In the genomic region with DNA sequence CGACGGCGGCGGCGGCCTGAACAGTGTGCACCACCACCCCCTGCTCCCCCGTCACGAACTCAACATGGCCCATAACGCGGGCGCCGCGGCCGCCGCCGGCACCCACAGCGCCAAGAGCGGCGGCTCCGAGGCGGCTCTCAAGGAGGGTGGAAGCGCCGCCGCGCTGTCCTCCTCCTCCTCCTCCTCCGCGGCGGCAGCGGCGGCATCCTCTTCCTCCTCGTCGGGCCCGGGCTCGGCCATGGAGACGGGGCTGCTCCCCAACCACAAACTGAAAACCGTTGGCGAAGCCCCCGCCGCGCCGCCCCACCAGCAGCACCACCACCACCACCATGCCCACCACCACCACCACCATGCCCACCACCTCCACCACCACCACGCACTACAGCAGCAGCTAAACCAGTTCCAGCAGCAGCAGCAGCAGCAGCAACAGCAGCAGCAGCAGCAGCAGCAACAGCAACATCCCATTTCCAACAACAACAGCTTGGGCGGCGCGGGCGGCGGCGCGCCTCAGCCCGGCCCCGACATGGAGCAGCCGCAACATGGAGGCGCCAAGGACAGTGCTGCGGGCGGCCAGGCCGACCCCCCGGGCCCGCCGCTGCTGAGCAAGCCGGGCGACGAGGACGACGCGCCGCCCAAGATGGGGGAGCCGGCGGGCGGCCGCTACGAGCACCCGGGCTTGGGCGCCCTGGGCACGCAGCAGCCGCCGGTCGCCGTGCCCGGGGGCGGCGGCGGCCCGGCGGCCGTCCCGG, we compare ENCODE assay signal across 8 cellular contexts. TPM values are rescaled to one million over a fixed set of nuclear protein-coding genes. Genes with fewer than 3 reads are reported as not detected.
A peak's percentile ranks its signal among the peaks of the same experiment; 100 is the strongest.
DNase-seq lines count a peak whose midpoint lies in the region; ATAC-seq and TF ChIP-seq lines count a peak whose summit lies in the region.

No MANE protein-coding gene starts in this region.

- H3K9me3 ChIP-seq in esophagus squamous epithelium, result no peaks in the 10 kb centered on the region

- peak overlapping the region; percentile 87 for H3K4me3 ChIP-seq in GM12865 (ENCODE audit: low read depth, low read length)
- H3K4me3 ChIP-seq in esophagus squamous epithelium, result peak overlapping the region; percentile 83 to 91 (median 86)

- peak in 2 of 4 donors; percentile 7 to 15 for TF ChIP-seq POLR2A in esophagus squamous epithelium (IDR thresholded peaks at IDR 0.05)

- H3K9me3 Mint-ChIP-seq in naive thymus-derived CD8-positive, alpha-beta T cell, result no peaks in the 10 kb centered on the region

- no peaks in the 10 kb centered on the region for H3K36me3 Mint-ChIP-seq in naive thymus-derived CD8-positive, alpha-beta T cell

- H3K36me3 ChIP-seq in esophagus squamous epithelium, result no peaks in the 10 kb centered on the region

- intact Hi-C loops in esophagus squamous epithelium (cut with DNase I), result loop anchor here (5.0 to 10.0 kb wide), 4 partner anchors 56 to 244 kb away; no protein-coding TSS in a partner anchor

- peak; percentile 10 for ATAC-seq in HG02642 (IDR thresholded peaks at IDR 0.05; ENCODE audit: poor library complexity, unreplicated experiment)
- peak; percentile 46 to 51 for ATAC-seq in naive thymus-derived CD8-positive, alpha-beta T cell
- ATAC-seq in stimulated activated naive CD8-positive, alpha-beta T cell treated with anti-CD3 and anti-CD28 coated beads, Interleukin-15, Interleukin-2, amounts not matched to agents 100 U/mL and 50 U/mL, for 24 hours, result peak; percentile 44
- ATAC-seq in GM18873 (IDR thresholded peaks at IDR 0.05; ENCODE audit: low FRiP score, unreplicated experiment), result no peak

- peaks cover 4 to 51% (median 32%) of the 10 kb centered on the region in 3 donors for H3K4me1 ChIP-seq in esophagus squamous epithelium

- peak overlapping the region; percentile 75 to 97 (median 88) for H3K4me3 Mint-ChIP-seq in naive thymus-derived CD8-positive, alpha-beta T cell

- peak overlapping the region; percentile 98 to 99 (median 99) for H3K27ac ChIP-seq in esophagus squamous epithelium

- H3K27me3 ChIP-seq in esophagus squamous epithelium, result no peaks in the 10 kb centered on the region

- DNase-seq in GM12865 (ENCODE audit: low read depth), result peak; percentile 78
- peak; percentile 39 for DNase-seq in NCI-H526 treated with DMSO at 0.1 percent for 48 hours (lab: John Stamatoyannopoulos, UW)
- DNase-seq in activated T-cell treated with anti-CD3 and anti-CD28 coated beads for 48 hours (ENCODE audit: low read depth), result peak; percentile 52
- peak; percentile 23 for DNase-seq in esophagus squamous epithelium (lab: John Stamatoyannopoulos, UW)
- peak; percentile 51 to 84 (median 67) for DNase-seq in naive thymus-derived CD8-positive, alpha-beta T cell
- DNase-seq in stimulated activated naive CD8-positive, alpha-beta T cell treated with anti-CD3 and anti-CD28 coated beads, Interleukin-15, Interleukin-2, amounts not matched to agents 100 U/mL and 50 U/mL, for 24 hours, result peak; percentile 62

- H3K27ac Mint-ChIP-seq in naive thymus-derived CD8-positive, alpha-beta T cell, result peak overlapping the region; percentile 81 to 98 (median 93)

- no peak for TF ChIP-seq CTCF in GM12865 (IDR thresholded peaks at IDR 0.05; ENCODE audit: insufficient read depth, low read depth, low read length, missing control alignments)
- no peak for TF ChIP-seq CTCF in esophagus squamous epithelium (IDR thresholded peaks at IDR 0.05)

- POLR2A ChIA-PET in naive thymus-derived CD8-positive, alpha-beta T cell (lab: Charles Lee), result interaction anchor here (0.6 to 5.5 kb wide), 15 partner anchors 8 to 425 kb away, joined by 3 to 109 read pairs (median 3); no protein-coding TSS in a partner anchor

- 0% methylated on average over 22 of the region's 85 CpGs; no CpG with 5 or more reads in 1 of the 2 donors for WGBS in esophagus squamous epithelium, 2 donors

- no peaks in the 10 kb centered on the region for H3K27me3 Mint-ChIP-seq in naive thymus-derived CD8-positive, alpha-beta T cell

- H3K4me1 Mint-ChIP-seq in naive thymus-derived CD8-positive, alpha-beta T cell, result peaks cover 16 to 49% (median 36%) of the 10 kb centered on the region in 4 donors

RNA-seq across cellular contexts. Expression of a gene that starts 0.9 kb away (rescaled TPM):
- 100 to 1,000 TPM in 1 of 4 donors, 10 to 100 TPM in 3; 25.2 to 103 (median 59.5) TPM for total RNA-seq in esophagus squamous epithelium
- 100 to 1,000 TPM; 119 to 122 TPM for total RNA-seq in naive thymus-derived CD8-positive, alpha-beta T cell
- polyA plus RNA-seq in naive thymus-derived CD8-positive, alpha-beta T cell, result 10 to 100 TPM in 2 of 3 donors, 1 to 10 TPM in 1; 9.0 to 18.6 (median 11.2) TPM

Comparison
In these comparisons a context has a peak if more than half of its experiments do, and no peak if none do; other contexts are left out.
1. DNase-seq: peak in every context shown above with its lines; median percentile 78 in GM12865; 67 in naive thymus-derived CD8-positive, alpha-beta T cell; 62 in stimulated activated naive CD8-positive, alpha-beta T cell treated with anti-CD3 and anti-CD28 coated beads, Interleukin-15, Interleukin-2, amounts not matched to agents 100 U/mL and 50 U/mL, for 24 hours; 52 in activated T-cell treated with anti-CD3 and anti-CD28 coated beads for 48 hours; 39 in NCI-H526 treated with DMSO at 0.1 percent for 48 hours; 23 in esophagus squamous epithelium.